8 cellular contexts compared by ENCODE assay signal in genomic region chr12:64611430-64612286, GRCh38. TPM values are rescaled to one million over a fixed set of nuclear protein-coding genes. Genes with fewer than 3 reads are reported as not detected.
DNase-seq lines count a peak whose midpoint lies in the region; ATAC-seq and TF ChIP-seq lines count a peak whose summit lies in the region.

No MANE protein-coding gene starts in this region.

- POLR2A ChIA-PET in OCI-LY7 (lab: Charles Lee), result interaction anchor here (0.8 to 2.9 kb wide), 9 partner anchors 8 to 144 kb away, joined by 3 to 14 read pairs (median 4); no protein-coding TSS in a partner anchor

- no CpG with 5 or more reads among the region's 28 CpGs for WGBS in iPS DF 6.9 (ENCODE audit: insufficient coverage, insufficient read length)

- 0 out of 2 replicates have a peak, but pooled peaks have one; percentile 20 for TF ChIP-seq CTCF in OCI-LY7 (conservative IDR thresholded peaks at IDR 0.05; ENCODE audit: low read length)

- in situ Hi-C loops in GM18951 (cut with MboI; ENCODE audit: low sequenced_read_pairs, unreplicated experiment), result no loop called here

- H3K27ac ChIP-seq in OCI-LY7 (ENCODE audit: low read depth, low read length, poor library complexity, severe bottlenecking) (peak overlapping the region; percentile 81), angular gyrus (ENCODE audit: low read depth, low read length) (peak overlapping the region; percentile 35), iPS DF 6.9 (ENCODE audit: low read length) (no peak overlapping the region), skin epidermis (peak overlapping the region; percentile 71 to 97 (median 90))

- BruUV-seq in OCI-LY7 (replicated peaks; lab: Mats Ljungman, UMichigan), result no TSS peak

- H3K4me3 ChIP-seq in OCI-LY7 (ENCODE audit: low read depth, low read length, poor library complexity, severe bottlenecking) (peak overlapping the region; percentile 93), iPS DF 6.9 (ENCODE audit: low read length) (peak overlapping the region; percentile 96), skin epidermis (peak overlapping the region; percentile 72 to 98 (median 96))

- peaks cover 65% of the 10 kb centered on the region for H3K79me2 ChIP-seq in OCI-LY7 (ENCODE audit: insufficient read depth, low read depth, low read length)

- H3K9me3 ChIP-seq in OCI-LY7 (ENCODE audit: low read length) (no peaks in the 10 kb centered on the region), iPS DF 6.9 (ENCODE audit: control insufficient read depth, insufficient read depth, low read length) (no peaks in the 10 kb centered on the region)

- ATAC-seq in GM19324 (IDR thresholded peaks at IDR 0.05; ENCODE audit: low FRiP score, unreplicated experiment), result no peak

- peak overlapping the region; percentile 88 for H3K4me2 ChIP-seq in OCI-LY7 (ENCODE audit: low read length)

- H3K36me3 ChIP-seq in OCI-LY7 (ENCODE audit: insufficient read depth, low read length) (peaks cover 36% of the 10 kb centered on the region), iPS DF 6.9 (ENCODE audit: control insufficient read depth, insufficient read depth, low read length) (no peaks in the 10 kb centered on the region)

- H2AFZ ChIP-seq in OCI-LY7 (ENCODE audit: low read length), result no peak overlapping the region

- DNase-seq in OCI-LY7 (ENCODE audit: low spot score) (peak; percentile 37), iPS DF 6.9 (ENCODE audit: low read depth, low spot score) (no peak), medulla oblongata (ENCODE audit: extremely low spot score) (no peak), superior temporal gyrus (ENCODE audit: extremely low spot score) (no peak)

- H3K4me1 ChIP-seq in OCI-LY7 (ENCODE audit: insufficient read depth, low read length, poor library complexity, severe bottlenecking) (peaks cover 53% of the 10 kb centered on the region), iPS DF 6.9 (ENCODE audit: control insufficient read depth, insufficient read depth, low read length) (no peaks in the 10 kb centered on the region; the same call in 1 of the 2 replicates)

- H3K27me3 ChIP-seq in iPS DF 6.9 (ENCODE audit: control insufficient read depth, insufficient read depth, low read length), result no peaks in the 10 kb centered on the region

- CTCF ChIA-PET in OCI-LY7 (lab: Charles Lee; ENCODE audit: unreplicated experiment), result interaction anchor here (0.6 to 1.3 kb wide), 5 partner anchors 16 to 119 kb away, joined by 3 to 6 read pairs (median 3); no protein-coding TSS in a partner anchor

- TF ChIP-seq POLR2A in GM18951 (IDR thresholded peaks at IDR 0.05; ENCODE audit: extremely low read depth, insufficient read depth, insufficient read length), result peak; percentile 25

- intact Hi-C loops in OCI-LY7 (cut with micrococcal nuclease; ENCODE audit: unreplicated experiment), result loop anchor here (1.0 to 2.0 kb wide), 4 partner anchors 59 to 207 kb away; partner anchors contain the start of genes GNS and XPOT

- peaks cover 18% of the 10 kb centered on the region; the same call in 1 of the 2 replicates for H4K20me1 ChIP-seq in OCI-LY7 (ENCODE audit: insufficient read depth, low read length)

- H3K9me2 ChIP-seq in OCI-LY7 (ENCODE audit: insufficient read depth, low read length), result no peaks in the 10 kb centered on the region

RNA-seq across cellular contexts. Expression of gene RASSF3, which starts 1.4 kb away (rescaled TPM):
- total RNA-seq in OCI-LY7 (2014; rRNA removed; shearing (Covaris generic)), result 13.8 and 16.3 TPM in 2 replicates
- total RNA-seq in OCI-LY7 (2022), result 49.9 and 50.8 TPM in 2 replicates
